ENCODE assay signal across 13 cellular contexts in genomic region chr12:123854918-123855317, GRCh38.
DNase-seq lines count a peak whose midpoint lies in the region; ATAC-seq and TF ChIP-seq lines count a peak whose summit lies in the region.
"Had no signal": no experiment of that assay in that cellular context is flagged by ENCODE, and none has a peak within 500 bp of the region (broad histone marks: within the 10 kb centered on the region; RNA-seq: fewer than 3 reads in every experiment).

No MANE protein-coding gene starts in this region.

- no peak for TF ChIP-seq CTCF in neural progenitor cell (IDR thresholded peaks at IDR 0.05)

- H3K9ac ChIP-seq in neural progenitor cell: no peak overlapping the region

- no peaks in the 10 kb centered on the region for H3K4me1 Mint-ChIP-seq in neural progenitor cell
- no peaks in the 10 kb centered on the region for H3K4me1 Mint-ChIP-seq in activated naive CD8-positive, alpha-beta T cell treated with anti-CD3 and anti-CD28 coated beads for 36 hours

- DNase-seq in NOMO-1 treated with DMSO at 0.1 percent for 48 hours (lab: John Stamatoyannopoulos, UW; ENCODE audit: unreplicated experiment) (peak; percentile 6), NOMO-1 (lab: John Stamatoyannopoulos, UW; ENCODE audit: unreplicated experiment in 2 of 2) (no peak), KBM-7 (peak; percentile 30), SK-MEL-5 (ENCODE audit: low read depth, low spot score) (peak; percentile 19), neural progenitor cell (ENCODE audit: low spot score) (peak; percentile 23), amniotic stem cell (lab: John Stamatoyannopoulos, UW) (no peak), left lobe of liver (ENCODE audit: low spot score) (no peak)
- no peak for DNase-seq in activated naive CD8-positive, alpha-beta T cell treated with anti-CD3 and anti-CD28 coated beads for 36 hours
- DNase-seq: CD8-positive, alpha-beta T cell; NCI-H1092; NCI-H187; NCI-H524; SHP77 treated with DMSO at 0.1 percent for 48 hours had no signal

- H3K36me3 Mint-ChIP-seq in neural progenitor cell: no peaks in the 10 kb centered on the region
- no peaks in the 10 kb centered on the region for H3K36me3 Mint-ChIP-seq in activated naive CD8-positive, alpha-beta T cell treated with anti-CD3 and anti-CD28 coated beads for 36 hours
- H3K36me3 Mint-ChIP-seq: CD8-positive, alpha-beta T cell had no signal

- H3K4me1 ChIP-seq in neural progenitor cell: no peaks in the 10 kb centered on the region

- no peaks in the 10 kb centered on the region for H3K9me3 ChIP-seq in neural progenitor cell (ENCODE audit: low read depth)

- no peak overlapping the region for H3K27ac ChIP-seq in neural progenitor cell

- no peaks in the 10 kb centered on the region for H4K20me1 ChIP-seq in neural progenitor cell (ENCODE audit: low read depth)

- no peak overlapping the region for H3K4me2 ChIP-seq in neural progenitor cell

- no peaks in the 10 kb centered on the region for H3F3A ChIP-seq in neural progenitor cell (ENCODE audit: low read depth)

- H3K4me3 Mint-ChIP-seq in neural progenitor cell: no peak overlapping the region
- no peak overlapping the region for H3K4me3 Mint-ChIP-seq in activated naive CD8-positive, alpha-beta T cell treated with anti-CD3 and anti-CD28 coated beads for 36 hours
- H3K4me3 Mint-ChIP-seq: CD8-positive, alpha-beta T cell had no signal

- no peak overlapping the region for H2AFZ ChIP-seq in neural progenitor cell (replicated peaks)

- H3K79me2 ChIP-seq in neural progenitor cell (ENCODE audit: low read depth): no peaks in the 10 kb centered on the region

- no peaks in the 10 kb centered on the region for H3K36me3 ChIP-seq in neural progenitor cell

- no peak overlapping the region for H3K4me3 ChIP-seq in neural progenitor cell

- in situ Hi-C loops in KBM-7 (cut with MboI; ENCODE audit: low pct_unique_long_range_greater_than_20kb, low sequenced_read_pairs) (no loop called here), SK-MEL-5 (cut with HindIII; ENCODE audit: low pct_unique_long_range_greater_than_20kb, low sequenced_read_pairs) (no loop called here)

- no peaks in the 10 kb centered on the region for H3K9me3 Mint-ChIP-seq in neural progenitor cell
- H3K9me3 Mint-ChIP-seq in activated naive CD8-positive, alpha-beta T cell treated with anti-CD3 and anti-CD28 coated beads for 36 hours: no peaks in the 10 kb centered on the region
- H3K9me3 Mint-ChIP-seq: CD8-positive, alpha-beta T cell had no signal

- H3K27me3 ChIP-seq in neural progenitor cell: peaks cover 26% of the 10 kb centered on the region

- ATAC-seq in left lobe of liver: no peak
- ATAC-seq: CD8-positive, alpha-beta T cell had no signal

- H3K27me3 Mint-ChIP-seq in neural progenitor cell (ENCODE audit: insufficient read depth, low read depth): no peaks in the 10 kb centered on the region
- H3K27me3 Mint-ChIP-seq in activated naive CD8-positive, alpha-beta T cell treated with anti-CD3 and anti-CD28 coated beads for 36 hours: no peaks in the 10 kb centered on the region

- no peak overlapping the region for H3K27ac Mint-ChIP-seq in neural progenitor cell
- no peak overlapping the region for H3K27ac Mint-ChIP-seq in activated naive CD8-positive, alpha-beta T cell treated with anti-CD3 and anti-CD28 coated beads for 36 hours
- H3K27ac Mint-ChIP-seq: CD8-positive, alpha-beta T cell had no signal

Comparison
In these comparisons a context has a peak if more than half of its experiments do, and no peak if none do; other contexts are left out.
1. DNase-seq: peak in NOMO-1 treated with DMSO at 0.1 percent for 48 hours (single experiment), KBM-7 (single experiment), SK-MEL-5 (single experiment) and neural progenitor cell (single experiment); none in NOMO-1 (0 of 2), amniotic stem cell (single experiment), left lobe of liver (single experiment) and activated naive CD8-positive, alpha-beta T cell treated with anti-CD3 and anti-CD28 coated beads for 36 hours (single experiment).